8 cellular contexts compared by ENCODE assay signal in genomic region chr3:193572426-193572908, GRCh38. TPM values are rescaled to one million over a fixed set of nuclear protein-coding genes. Genes with fewer than 3 reads are reported as not detected.
DNase-seq lines count a peak whose midpoint lies in the region; ATAC-seq lines count a peak whose summit lies in the region.

No MANE protein-coding gene starts in this region.

- H4K8ac ChIP-seq in mesenchymal stem cell (ENCODE audit: low read length) = no peak overlapping the region

- H3K4me3 ChIP-seq in CD8-positive, alpha-beta memory T cell (ENCODE audit: low read length) = no peak overlapping the region
- no peak overlapping the region for H3K4me3 ChIP-seq in mesenchymal stem cell (ENCODE audit: insufficient read depth in 1 of 2, low read depth in 1 of 2, low read length in 2 of 2)

- no peaks in the 10 kb centered on the region for H3K36me3 ChIP-seq in CD8-positive, alpha-beta memory T cell (ENCODE audit: insufficient read depth, low read length)
- no peaks in the 10 kb centered on the region for H3K36me3 ChIP-seq in mesenchymal stem cell (ENCODE audit: control insufficient read depth in 1 of 2, insufficient read depth in 2 of 2, low read depth in 1 of 2, low read length in 2 of 2)

- H3K18ac ChIP-seq in mesenchymal stem cell (ENCODE audit: low read depth in 1 of 2, low read length in 2 of 2) = no peak overlapping the region

- intact Hi-C loops in activated CD4-positive, alpha-beta T cell treated with anti-CD3 and anti-CD28 coated beads, Interleukin-2, amount 10 ng/mL, durations not matched to agents 24 days and 14 days (cut with micrococcal nuclease) = loop anchor here (1.0 to 5.0 kb wide), 5 partner anchors 111 to 1105 kb away; no protein-coding TSS in a partner anchor

- H3K4me1 Mint-ChIP-seq in CD8-positive, alpha-beta memory T cell = no peaks in the 10 kb centered on the region
- no peaks in the 10 kb centered on the region for H3K4me1 Mint-ChIP-seq in activated CD4-positive, alpha-beta T cell treated with anti-CD3 and anti-CD28 coated beads, Interleukin-2, amount 10 ng/mL, durations not matched to agents 24 days and 14 days

- H3K14ac ChIP-seq in mesenchymal stem cell (ENCODE audit: low read length in 2 of 2) = no peak overlapping the region

- H3K23ac ChIP-seq in mesenchymal stem cell (ENCODE audit: low read length in 2 of 2) = peak overlapping the region in 1 of 2 experiments; percentile 80

- H3K9me3 Mint-ChIP-seq in CD8-positive, alpha-beta memory T cell = no peaks in the 10 kb centered on the region
- no peaks in the 10 kb centered on the region for H3K9me3 Mint-ChIP-seq in activated CD4-positive, alpha-beta T cell treated with anti-CD3 and anti-CD28 coated beads, Interleukin-2, amount 10 ng/mL, durations not matched to agents 24 days and 14 days

- no peak overlapping the region for H2BK15ac ChIP-seq in mesenchymal stem cell (ENCODE audit: low read depth, poor library complexity, severe bottlenecking)

- H3K9me3 ChIP-seq in CD8-positive, alpha-beta memory T cell (ENCODE audit: low read length) = no peaks in the 10 kb centered on the region
- H3K9me3 ChIP-seq in mesenchymal stem cell (ENCODE audit: control insufficient read depth, low read length) = no peaks in the 10 kb centered on the region

- H2AFZ ChIP-seq in mesenchymal stem cell (ENCODE audit: low read depth, low read length) = peak overlapping the region; percentile 42

- peak in 4 of 5 donors; percentile 3 to 53 (median 17) for DNase-seq in CD8-positive, alpha-beta memory T cell
- DNase-seq in NCI-H524 treated with DMSO at 0.1 percent for 48 hours (lab: John Stamatoyannopoulos, UW) = peak; percentile 57
- DNase-seq in activated CD4-positive, alpha-beta T cell treated with anti-CD3 and anti-CD28 coated beads, Interleukin-2, amount 10 ng/mL, durations not matched to agents 24 days and 14 days = peak; percentile 84
- peak; percentile 5 for DNase-seq in effector CD8-positive, alpha-beta T cell (lab: John Stamatoyannopoulos, UW)
- DNase-seq in mesenchymal stem cell = peak; percentile 67
- peak; percentile 42 for DNase-seq in stromal cell of bone marrow (ENCODE audit: low read depth)

- no peak overlapping the region for H3K27ac Mint-ChIP-seq in CD8-positive, alpha-beta memory T cell
- H3K27ac Mint-ChIP-seq in activated CD4-positive, alpha-beta T cell treated with anti-CD3 and anti-CD28 coated beads, Interleukin-2, amount 10 ng/mL, durations not matched to agents 24 days and 14 days = no peak overlapping the region

- no peak overlapping the region for H2BK5ac ChIP-seq in mesenchymal stem cell (ENCODE audit: low read depth, low read length, poor library complexity, severe bottlenecking)

- no peak overlapping the region for H3K4ac ChIP-seq in mesenchymal stem cell (ENCODE audit: low read depth in 1 of 2, low read length in 2 of 2)

- H3K27me3 Mint-ChIP-seq in CD8-positive, alpha-beta memory T cell = no peaks in the 10 kb centered on the region
- peaks cover 5% of the 10 kb centered on the region for H3K27me3 Mint-ChIP-seq in activated CD4-positive, alpha-beta T cell treated with anti-CD3 and anti-CD28 coated beads, Interleukin-2, amount 10 ng/mL, durations not matched to agents 24 days and 14 days

- H4K91ac ChIP-seq in mesenchymal stem cell (ENCODE audit: low read length) = peak overlapping the region; percentile 39

- H2BK120ac ChIP-seq in mesenchymal stem cell (ENCODE audit: low read depth, low read length) = no peak overlapping the region

- no peaks in the 10 kb centered on the region for H3K4me1 ChIP-seq in CD8-positive, alpha-beta memory T cell (ENCODE audit: insufficient read depth, low read length)
- peaks cover 4% of the 10 kb centered on the region for H3K4me1 ChIP-seq in mesenchymal stem cell (ENCODE audit: control insufficient read depth, insufficient read depth, low read depth, low read length)

- H3K27me3 ChIP-seq in CD8-positive, alpha-beta memory T cell (ENCODE audit: insufficient read depth, low read length, poor library complexity, severe bottlenecking) = no peaks in the 10 kb centered on the region
- peaks cover 0 to 4% of the 10 kb centered on the region in 2 experiments for H3K27me3 ChIP-seq in mesenchymal stem cell (ENCODE audit: control insufficient read depth in 1 of 2, insufficient read depth in 1 of 2, low read length in 2 of 2)

- no peak overlapping the region for H3K9ac ChIP-seq in mesenchymal stem cell (ENCODE audit: low read length)

- no peak overlapping the region for H3K4me3 Mint-ChIP-seq in CD8-positive, alpha-beta memory T cell
- no peak overlapping the region for H3K4me3 Mint-ChIP-seq in activated CD4-positive, alpha-beta T cell treated with anti-CD3 and anti-CD28 coated beads, Interleukin-2, amount 10 ng/mL, durations not matched to agents 24 days and 14 days

- no peaks in the 10 kb centered on the region for H3K36me3 Mint-ChIP-seq in CD8-positive, alpha-beta memory T cell
- no peaks in the 10 kb centered on the region for H3K36me3 Mint-ChIP-seq in activated CD4-positive, alpha-beta T cell treated with anti-CD3 and anti-CD28 coated beads, Interleukin-2, amount 10 ng/mL, durations not matched to agents 24 days and 14 days (ENCODE audit: low read depth)

- no peak overlapping the region for H2AK5ac ChIP-seq in mesenchymal stem cell (ENCODE audit: low read length, severe bottlenecking)

- POLR2A ChIA-PET in CD8-positive, alpha-beta memory T cell (lab: Charles Lee) = no interaction called here

- H3K4me2 ChIP-seq in mesenchymal stem cell (ENCODE audit: low read length, poor library complexity, severe bottlenecking) = no peak overlapping the region

- no peaks in the 10 kb centered on the region for H3K79me1 ChIP-seq in mesenchymal stem cell (replicated peaks; ENCODE audit: low read length, poor library complexity, severe bottlenecking)

- H2BK12ac ChIP-seq in mesenchymal stem cell (ENCODE audit: low read length in 2 of 2) = no peak overlapping the region

- 20% methylated on average over 9 of the region's 10 CpGs for WGBS in mesenchymal stem cell

- no peak overlapping the region for H3K27ac ChIP-seq in CD8-positive, alpha-beta memory T cell (ENCODE audit: low read depth, low read length)
- no peak overlapping the region for H3K27ac ChIP-seq in mesenchymal stem cell (ENCODE audit: low read length, poor library complexity, severe bottlenecking)

- CTCF ChIA-PET in CD8-positive, alpha-beta memory T cell (lab: Charles Lee) = interaction anchor here (0.8 to 1.3 kb wide), 3 partner anchors 9 to 110 kb away, joined by 4 to 5 read pairs (median 4); no protein-coding TSS in a partner anchor

- ATAC-seq in GM19455 (IDR thresholded peaks at IDR 0.05; ENCODE audit: unreplicated experiment) = peak; percentile 83
- ATAC-seq in HG03521 (IDR thresholded peaks at IDR 0.05; ENCODE audit: unreplicated experiment) = peak; percentile 77

RNA-seq across cellular contexts. Expression of gene ATP13A4, which starts 17.8 kb away (rescaled TPM):
- total RNA-seq in CD8-positive, alpha-beta memory T cell = 1 to 10 TPM; 1.3 to 2.6 TPM
- not detected for polyA plus RNA-seq in CD8-positive, alpha-beta memory T cell
- 0.88 and 2.1 TPM in 2 replicates for total RNA-seq in activated CD4-positive, alpha-beta T cell treated with anti-CD3 and anti-CD28 coated beads, Interleukin-2, amount 10 ng/mL, durations not matched to agents 24 days and 14 days
- not detected for polyA plus RNA-seq in mesenchymal stem cell (2013, experiment 1 of 2)
- not detected for polyA plus RNA-seq in mesenchymal stem cell (2013, experiment 2 of 2)

RNA-seq across cellular contexts. Expression of gene OPA1, which starts 20.5 kb away (rescaled TPM):
- total RNA-seq in CD8-positive, alpha-beta memory T cell = 10 to 100 TPM; 86.1 to 93.7 TPM
- polyA plus RNA-seq in CD8-positive, alpha-beta memory T cell = 25.4 TPM
- total RNA-seq in activated CD4-positive, alpha-beta T cell treated with anti-CD3 and anti-CD28 coated beads, Interleukin-2, amount 10 ng/mL, durations not matched to agents 24 days and 14 days = 91.2 and 92.2 TPM in 2 replicates
- polyA plus RNA-seq in mesenchymal stem cell (2013, experiment 1 of 2) = 48.4 TPM
- polyA plus RNA-seq in mesenchymal stem cell (2013, experiment 2 of 2) = 47.8 TPM

Comparison
In these comparisons a context has a peak if more than half of its experiments do, and no peak if none do; other contexts are left out.
1. DNase-seq: peak in every context shown above with its lines; median percentile 84 in activated CD4-positive, alpha-beta T cell treated with anti-CD3 and anti-CD28 coated beads, Interleukin-2, amount 10 ng/mL, durations not matched to agents 24 days and 14 days; 67 in mesenchymal stem cell; 57 in NCI-H524 treated with DMSO at 0.1 percent for 48 hours; 42 in stromal cell of bone marrow; 17 in CD8-positive, alpha-beta memory T cell; 5 in effector CD8-positive, alpha-beta T cell.